Comparison of ENCODE assay signal across 20 cellular contexts in the genomic region with DNA sequence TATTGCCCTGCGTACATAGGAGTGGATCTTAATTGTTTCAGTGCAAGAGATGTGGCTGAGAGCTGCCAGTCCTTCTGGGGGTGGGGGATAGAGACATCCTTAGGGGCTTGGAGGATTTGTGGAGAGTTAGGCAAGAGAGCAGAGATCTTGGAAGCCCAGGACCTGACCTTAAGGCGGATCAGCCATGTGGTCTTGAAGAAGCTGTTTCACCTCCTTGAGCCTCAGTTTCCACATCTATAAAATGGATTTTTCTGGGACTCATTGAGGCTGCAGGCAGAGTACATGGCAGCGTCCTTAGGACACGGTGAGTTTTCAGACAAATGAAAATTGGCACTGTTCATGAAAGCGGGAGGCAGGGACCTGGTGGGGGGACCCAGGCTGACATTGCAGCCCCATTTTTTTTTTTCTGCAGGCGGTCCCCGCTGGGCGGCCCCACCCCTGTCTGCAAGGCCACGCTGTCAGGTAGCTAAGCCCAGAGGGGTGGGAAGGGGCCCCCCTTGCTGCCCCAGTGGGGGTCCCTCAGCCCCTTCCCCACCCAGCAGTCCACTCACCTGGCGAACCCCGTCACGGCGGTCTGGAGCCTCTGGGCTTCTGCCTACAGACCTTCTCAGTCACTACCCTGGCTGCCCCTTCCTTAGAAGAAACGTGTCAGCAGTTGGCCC.
"Had no signal": no experiment of that assay in that cellular context is flagged by ENCODE, and none has a peak within 500 bp of the region (broad histone marks: within the 10 kb centered on the region; RNA-seq: fewer than 3 reads in every experiment).

No MANE protein-coding gene starts in this region.

- FAIRE-seq: urothelium cell line had no signal

- H3K36me3 ChIP-seq: prostate gland had no signal

- H2AFZ ChIP-seq: parathyroid adenoma had no signal

- H3K4me3 ChIP-seq: coronary artery, esophagus muscularis mucosa, gastrocnemius medialis, mucosa of descending colon, prostate gland, spleen had no signal

- H3K4me3 Mint-ChIP-seq: natural killer cell; neural crest cell; stimulated activated naive B cell treated with anti-CD40 and anti-IgM and Interleukin-4, amounts not matched to agents 10 μg/mL and 1 μg/mL and 100 μg/mL, for 72 hours; type B pancreatic cell had no signal

- H3K27ac ChIP-seq: coronary artery, epithelial cell of prostate, esophagus muscularis mucosa, gastrocnemius medialis, parathyroid adenoma, prostate gland, spleen had no signal

- ATAC-seq: gastrocnemius medialis, left lobe of liver, natural killer cell, sciatic nerve had no signal

- H3K4me1 ChIP-seq: gastrocnemius medialis, parathyroid adenoma, prostate gland had no signal

- H3K9me3 Mint-ChIP-seq: natural killer cell; neural crest cell; stimulated activated naive B cell treated with anti-CD40 and anti-IgM and Interleukin-4, amounts not matched to agents 10 μg/mL and 1 μg/mL and 100 μg/mL, for 72 hours; type B pancreatic cell had no signal

- H3K27me3 ChIP-seq: gastrocnemius medialis had no signal

- DNase-seq: effector CD4-positive, alpha-beta T cell; gastrocnemius medialis; islet precursor cell; mammary epithelial cell; natural killer cell; occipital lobe; spleen; stimulated activated CD4-positive, alpha-beta T cell treated with anti-CD3 and anti-CD28 coated beads, Interleukin-4, amount 100 ng/mL, for 24 hours; stimulated activated naive B cell treated with anti-CD40 and anti-IgM and Interleukin-4, amounts not matched to agents 10 μg/mL and 1 μg/mL and 100 μg/mL, for 72 hours had no signal

- H3K27ac Mint-ChIP-seq: stimulated activated naive B cell treated with anti-CD40 and anti-IgM and Interleukin-4, amounts not matched to agents 10 μg/mL and 1 μg/mL and 100 μg/mL, for 72 hours; type B pancreatic cell had no signal

- H3K9me3 ChIP-seq: esophagus muscularis mucosa, gastrocnemius medialis, mucosa of descending colon, prostate gland, spleen had no signal

- H3K36me3 Mint-ChIP-seq: type B pancreatic cell had no signal
